Comparison of ENCODE assay signal across 17 cellular contexts in the genomic region with DNA sequence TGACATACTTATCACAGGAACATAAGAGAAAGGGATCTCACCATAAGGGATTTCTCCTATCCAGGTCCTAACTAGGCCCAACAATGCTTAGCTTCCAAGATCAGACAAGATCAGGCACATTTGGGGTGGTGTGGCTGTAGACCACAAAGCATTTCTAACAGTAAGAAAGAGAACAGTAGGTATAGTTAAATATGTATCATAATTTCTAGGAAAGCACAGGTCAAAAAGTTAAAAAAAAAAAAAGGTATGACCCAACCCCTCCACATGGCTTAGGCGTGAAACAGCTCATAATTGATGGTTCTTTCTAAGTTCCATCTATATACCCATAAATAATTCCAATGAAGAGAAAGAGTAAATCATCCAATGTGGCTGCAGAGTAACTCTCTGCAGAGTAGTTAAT. TPM values are rescaled to one million over a fixed set of nuclear protein-coding genes. Genes with fewer than 3 reads are reported as not detected.
DNase-seq lines count a peak whose midpoint lies in the region; ATAC-seq and TF ChIP-seq lines count a peak whose summit lies in the region.
"Had no signal": no experiment of that assay in that cellular context is flagged by ENCODE, and none has a peak within 500 bp of the region (broad histone marks: within the 10 kb centered on the region; RNA-seq: fewer than 3 reads in every experiment).

No MANE protein-coding gene starts in this region.

- H3K27me3 Mint-ChIP-seq in natural killer cell treated with Interleukin-12 subunit alpha and Interleukin-12 subunit beta and Interleukin-15 and Interleukin-18, amount 100 ng/mL, for 72 hours: no peaks in the 10 kb centered on the region
- H3K27me3 Mint-ChIP-seq in natural killer cell (ENCODE audit: low read depth in 2 of 2): no peaks in the 10 kb centered on the region
- H3K27me3 Mint-ChIP-seq in WTC11 (ENCODE audit: low read depth): no peaks in the 10 kb centered on the region

- peaks cover 14% of the 10 kb centered on the region for H3K4me1 ChIP-seq in hepatocyte (ENCODE audit: insufficient read depth)
- H3K4me1 ChIP-seq: prostate gland had no signal

- H3K9me3 ChIP-seq in hepatocyte (ENCODE audit: low read depth): no peaks in the 10 kb centered on the region
- H3K9me3 ChIP-seq: prostate gland had no signal

- no peaks in the 10 kb centered on the region for H3K27me3 ChIP-seq in hepatocyte

- no peak for DNase-seq in natural killer cell treated with Interleukin-12 subunit alpha and Interleukin-12 subunit beta and Interleukin-15 and Interleukin-18, amount 100 ng/mL, for 72 hours (ENCODE audit: low spot score)
- DNase-seq in natural killer cell (no peak), WTC11 (ENCODE audit: low spot score) (no peak), hepatocyte (ENCODE audit: low spot score) (no peak), amygdala (lab: John Stamatoyannopoulos, UW) (no peak), HuH-7.5 (ENCODE audit: low spot score) (no peak), anterior cingulate cortex (lab: John Stamatoyannopoulos, UW) (no peak), NCI-H526 (lab: John Stamatoyannopoulos, UW) (no peak)
- DNase-seq: AML-193, dermis blood vessel endothelial cell, head of caudate nucleus, NCI-H1436 treated with DMSO at 0.1 percent for 48 hours, NCI-H2227 treated with DMSO at 0.1 percent for 48 hours had no signal

- H3K4me3 ChIP-seq in hepatocyte: no peak overlapping the region
- H3K4me3 ChIP-seq: lung, prostate gland had no signal

- H2AFZ ChIP-seq in hepatocyte: no peak overlapping the region

- intact Hi-C loops in natural killer cell (cut with micrococcal nuclease): no loop called here

- no peak overlapping the region for H3K27ac Mint-ChIP-seq in natural killer cell treated with Interleukin-12 subunit alpha and Interleukin-12 subunit beta and Interleukin-15 and Interleukin-18, amount 100 ng/mL, for 72 hours
- H3K27ac Mint-ChIP-seq in natural killer cell (peak overlapping the region in 1 of 2 donors; percentile 30), WTC11 (peak overlapping the region; percentile 9; the same call in 1 of the 2 replicates)
- H3K27ac Mint-ChIP-seq: activated T-helper 2 cell treated with anti-CD3 and anti-CD28 coated beads, Interferon-gamma antibody, Interleukin-2, Interleukin-4, amounts not matched to agents 10 μg/mL and 5 μg/mL and 100 μg/mL, durations not matched to agents 14 hours and 24 hours and 36 hours had no signal

- peak overlapping the region; percentile 61 for H3K4me2 ChIP-seq in hepatocyte

- peak overlapping the region; percentile 35 for H3K4me3 Mint-ChIP-seq in natural killer cell treated with Interleukin-12 subunit alpha and Interleukin-12 subunit beta and Interleukin-15 and Interleukin-18, amount 100 ng/mL, for 72 hours
- no peak overlapping the region for H3K4me3 Mint-ChIP-seq in natural killer cell
- no peak overlapping the region for H3K4me3 Mint-ChIP-seq in WTC11
- H3K4me3 Mint-ChIP-seq: nephron had no signal

- H3K79me2 ChIP-seq in hepatocyte: peaks cover 97% of the 10 kb centered on the region

- H3K27ac ChIP-seq in hepatocyte: peak overlapping the region; percentile 27
- H3K27ac ChIP-seq: prostate gland had no signal

- 88% methylated on average over 1 of the region's 1 CpG for WGBS in hepatocyte (ENCODE audit: low lambda C conversion rate, missing lambda C conversion rate)

- peaks cover 35 to 38% of the 10 kb centered on the region in 2 donors for H3K4me1 Mint-ChIP-seq in natural killer cell treated with Interleukin-12 subunit alpha and Interleukin-12 subunit beta and Interleukin-15 and Interleukin-18, amount 100 ng/mL, for 72 hours (ENCODE audit: low read depth in 2 of 2)
- H3K4me1 Mint-ChIP-seq in natural killer cell (peaks cover 66 to 68% of the 10 kb centered on the region in 2 donors), WTC11 (peaks cover 82% of the 10 kb centered on the region)

- H3K9me3 Mint-ChIP-seq in natural killer cell treated with Interleukin-12 subunit alpha and Interleukin-12 subunit beta and Interleukin-15 and Interleukin-18, amount 100 ng/mL, for 72 hours: no peaks in the 10 kb centered on the region
- no peaks in the 10 kb centered on the region for H3K9me3 Mint-ChIP-seq in natural killer cell
- no peaks in the 10 kb centered on the region for H3K9me3 Mint-ChIP-seq in WTC11
- H3K9me3 Mint-ChIP-seq: activated T-helper 2 cell treated with anti-CD3 and anti-CD28 coated beads, Interferon-gamma antibody, Interleukin-2, Interleukin-4, amounts not matched to agents 10 μg/mL and 5 μg/mL and 100 μg/mL, durations not matched to agents 14 hours and 24 hours and 36 hours; nephron had no signal

- CTCF ChIA-PET in WTC11 (lab: Charles Lee): interaction anchor here (0.7 kb wide), 1 partner anchor 129 kb away, joined by 4 read pairs; no protein-coding TSS in a partner anchor

- POLR2A ChIA-PET in WTC11 (lab: Charles Lee): no interaction called here

- no peaks in the 10 kb centered on the region for H3K36me3 ChIP-seq in hepatocyte (replicated peaks; ENCODE audit: insufficient read depth, low read depth)
- H3K36me3 ChIP-seq: prostate gland had no signal

- H3K36me3 Mint-ChIP-seq in natural killer cell treated with Interleukin-12 subunit alpha and Interleukin-12 subunit beta and Interleukin-15 and Interleukin-18, amount 100 ng/mL, for 72 hours: no peaks in the 10 kb centered on the region
- H3K36me3 Mint-ChIP-seq in natural killer cell (no peaks in the 10 kb centered on the region), WTC11 (0 out of 2 replicates have a peak, but pooled peaks cover 3% of the 10 kb centered on the region)

- no peaks in the 10 kb centered on the region for H3K9me2 ChIP-seq in hepatocyte (replicated peaks; ENCODE audit: insufficient read depth)

- peaks cover 23% of the 10 kb centered on the region for H4K20me1 ChIP-seq in hepatocyte (ENCODE audit: insufficient read depth, poor library complexity, severe bottlenecking)

- TF ChIP-seq CTCF in natural killer cell (IDR thresholded peaks at IDR 0.05) (no peak), WTC11 (IDR thresholded peaks at IDR 0.05) (no peak), hepatocyte (IDR thresholded peaks at IDR 0.05; ENCODE audit: poor library complexity) (no peak)

- ATAC-seq in natural killer cell treated with Interleukin-12 subunit alpha and Interleukin-12 subunit beta and Interleukin-15 and Interleukin-18, amount 100 ng/mL, for 72 hours: peak in 1 of 2 donors; percentile 56
- no peak for ATAC-seq in natural killer cell
- no peak for ATAC-seq in WTC11

TF ChIP-seq in WTC11, 78 proteins besides CTCF, POLR2A, EP300 and RAD21 (continues in another document):
- no peak for TF ChIP-seq ZBTB21 (CRISPR knock-in tag; IDR thresholded peaks at IDR 0.05; ENCODE audit: borderline replicate concordance)
- no peak for TF ChIP-seq ATF1 (CRISPR knock-in tag; IDR thresholded peaks at IDR 0.05)
- no peak for TF ChIP-seq ETV6 (CRISPR knock-in tag; IDR thresholded peaks at IDR 0.05)
- TF ChIP-seq, protein P1, sequence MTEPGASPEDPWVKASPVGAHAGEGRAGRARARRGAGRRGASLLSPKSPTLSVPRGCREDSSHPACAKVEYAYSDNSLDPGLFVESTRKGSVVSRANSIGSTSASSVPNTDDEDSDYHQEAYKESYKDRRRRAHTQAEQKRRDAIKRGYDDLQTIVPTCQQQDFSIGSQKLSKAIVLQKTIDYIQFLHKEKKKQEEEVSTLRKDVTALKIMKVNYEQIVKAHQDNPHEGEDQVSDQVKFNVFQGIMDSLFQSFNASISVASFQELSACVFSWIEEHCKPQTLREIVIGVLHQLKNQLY (CRISPR knock-in tag; IDR thresholded peaks at IDR 0.05): no peak
- TF ChIP-seq, protein P2, sequence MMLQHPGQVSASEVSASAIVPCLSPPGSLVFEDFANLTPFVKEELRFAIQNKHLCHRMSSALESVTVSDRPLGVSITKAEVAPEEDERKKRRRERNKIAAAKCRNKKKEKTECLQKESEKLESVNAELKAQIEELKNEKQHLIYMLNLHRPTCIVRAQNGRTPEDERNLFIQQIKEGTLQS (CRISPR knock-in tag; conservative IDR thresholded peaks at IDR 0.05): no peak
- no peak for TF ChIP-seq GRHL2 (CRISPR knock-in tag; IDR thresholded peaks at IDR 0.05; ENCODE audit: insufficient replicate concordance, severe bottlenecking)
- TF ChIP-seq NR3C1 (CRISPR knock-in tag; conservative IDR thresholded peaks at IDR 0.05; ENCODE audit: low read depth): no peak
- TF ChIP-seq ZNF263 (CRISPR knock-in tag; IDR thresholded peaks at IDR 0.05; ENCODE audit: low read depth): no peak
- TF ChIP-seq, protein P3, sequence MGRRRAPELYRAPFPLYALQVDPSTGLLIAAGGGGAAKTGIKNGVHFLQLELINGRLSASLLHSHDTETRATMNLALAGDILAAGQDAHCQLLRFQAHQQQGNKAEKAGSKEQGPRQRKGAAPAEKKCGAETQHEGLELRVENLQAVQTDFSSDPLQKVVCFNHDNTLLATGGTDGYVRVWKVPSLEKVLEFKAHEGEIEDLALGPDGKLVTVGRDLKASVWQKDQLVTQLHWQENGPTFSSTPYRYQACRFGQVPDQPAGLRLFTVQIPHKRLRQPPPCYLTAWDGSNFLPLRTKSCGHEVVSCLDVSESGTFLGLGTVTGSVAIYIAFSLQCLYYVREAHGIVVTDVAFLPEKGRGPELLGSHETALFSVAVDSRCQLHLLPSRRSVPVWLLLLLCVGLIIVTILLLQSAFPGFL (CRISPR knock-in tag; IDR thresholded peaks at IDR 0.05; ENCODE audit: borderline replicate concordance): no peak

RNA-seq across cellular contexts. Expression of a gene that starts 6.9 kb away (rescaled TPM):
- total RNA-seq in natural killer cell treated with Interleukin-12 subunit alpha and Interleukin-12 subunit beta and Interleukin-15 and Interleukin-18, amount 100 ng/mL, for 72 hours: 10 to 100 TPM; 41.4 to 43.8 TPM
- total RNA-seq in natural killer cell: 10 to 100 TPM; 64.4 to 76.2 (median 65.1) TPM
- total RNA-seq in WTC11 (2021): 65.9 to 82.1 TPM (median 68.5 TPM) in 3 replicates
- total RNA-seq in hepatocyte: 35.9 and 36.4 TPM in 2 replicates
- 17.3 and 20.7 TPM in 2 replicates for polyA plus RNA-seq in hepatocyte

RNA-seq across cellular contexts. Expression of a gene that starts 26.7 kb away (rescaled TPM):
- 1 to 10 TPM in 1 of 2 donors, under 1 TPM in 1; 0.33 to 1.5 TPM for total RNA-seq in natural killer cell treated with Interleukin-12 subunit alpha and Interleukin-12 subunit beta and Interleukin-15 and Interleukin-18, amount 100 ng/mL, for 72 hours
- total RNA-seq in natural killer cell: 1 to 10 TPM in 2 of 3 donors, under 1 TPM in 1; 0.38 to 2.1 (median 2.1) TPM
- total RNA-seq in WTC11 (2021): 13.6 to 19.9 TPM (median 19.5 TPM) in 3 replicates
- 2.0 TPM in 1 of 2 replicates, not detected in the other for total RNA-seq in hepatocyte
- 0.36 and 0.81 TPM in 2 replicates for polyA plus RNA-seq in hepatocyte
